Comparison of ENCODE assay signal across 21 cellular contexts in genomic region chr7:149824748-149825566, GRCh38. TPM values are rescaled to one million over a fixed set of nuclear protein-coding genes. Genes with fewer than 3 reads are reported as not detected.
DNase-seq lines count a peak whose midpoint lies in the region; ATAC-seq, FAIRE-seq and TF ChIP-seq lines count a peak whose summit lies in the region.
"Had no signal": no experiment of that assay in that cellular context is flagged by ENCODE, and none has a peak within 500 bp of the region (broad histone marks: within the 10 kb centered on the region; RNA-seq: fewer than 3 reads in every experiment).

No MANE protein-coding gene starts in this region.

- H3K27ac ChIP-seq in right cardiac atrium (ENCODE audit: low read length) (no peak overlapping the region), K562 (ENCODE audit: extremely low read depth, low read depth, low read length) (no peak overlapping the region)

- H3K4me3 ChIP-seq in right cardiac atrium (ENCODE audit: low read length): no peak overlapping the region
- no peak overlapping the region for H3K4me3 ChIP-seq in K562
- no peak overlapping the region for H3K4me3 ChIP-seq in mucosa of descending colon

- no TSS peak for BruUV-seq in K562 (replicated peaks; lab: Mats Ljungman, UMichigan)

- H3K9ac ChIP-seq in K562 (ENCODE audit: insufficient read depth in 1 of 2, low read depth in 2 of 2, low read length in 2 of 2): peak overlapping the region in 1 of 2 experiments; percentile 53; a peak in 1 of 4 replicates

- FAIRE-seq in K562 (lab: Jason Lieb, UNC) (peak; percentile 67), GM19239 (lab: Jason Lieb, UNC) (no peak)
- FAIRE-seq: GM12891 had no signal

- POLR2A ChIA-PET in K562 (lab: Yijun Ruan, JAX): interaction anchor here (0.6 to 0.7 kb wide), 3 partner anchors 22 to 367 kb away, joined by 3 read pairs; partner anchors contain the start of gene ZNF467

- H3K36me3 ChIP-seq in K562 (ENCODE audit: control insufficient read depth, insufficient read depth, low read length) (no peaks in the 10 kb centered on the region), mucosa of descending colon (ENCODE audit: low read depth) (no peaks in the 10 kb centered on the region)

- H2AFZ ChIP-seq in K562 (ENCODE audit: low read depth, low read length): peak overlapping the region; percentile 11; the same call in 1 of the 2 replicates

- TF ChIP-seq POLR2A in K562 (conservative IDR thresholded peaks at IDR 0.05): no peak

- CTCF ChIA-PET in K562 (lab: Yijun Ruan, JAX; ENCODE audit: low intra/inter-chr PET ratio): no interaction called here

- intact Hi-C loops in right cardiac atrium (cut with DNase I): no loop called here
- intact Hi-C loops in Right ventricle myocardium inferior (cut with DNase I): no loop called here
- intact Hi-C loops in K562 (cut with micrococcal nuclease): no loop called here
- intact Hi-C loops in mucosa of descending colon (cut with DNase I, micrococcal nuclease): no loop called here

- TF ChIP-seq CTCF in K562 (IDR thresholded peaks at IDR 0.05 in 2 of 3, conservative IDR thresholded peaks at IDR 0.05 in 1 of 3; ENCODE audit: insufficient read depth in 2 of 3, low read depth in 1 of 3, low read length in 3 of 3): no peak
- no peak for TF ChIP-seq CTCF in mucosa of descending colon (IDR thresholded peaks at IDR 0.05)

- H3K4me1 ChIP-seq in right cardiac atrium (ENCODE audit: control insufficient read depth, insufficient read depth, low read length) (no peaks in the 10 kb centered on the region), K562 (replicated peaks in 1 of 2; ENCODE audit: control insufficient read depth in 2 of 2, insufficient read depth in 2 of 2, low read length in 2 of 2) (peaks cover 14 to 77% of the 10 kb centered on the region in 2 experiments), mucosa of descending colon (ENCODE audit: low read depth) (peaks cover 9% of the 10 kb centered on the region)

- TF ChIP-seq EP300 in K562 (IDR thresholded peaks at IDR 0.05; ENCODE audit: low read length): no peak

- no peaks in the 10 kb centered on the region for H3K27me3 ChIP-seq in right cardiac atrium (ENCODE audit: control insufficient read depth, insufficient read depth)
- peaks cover 22 to 62% of the 10 kb centered on the region in 2 experiments; a peak in 4 of 5 replicates for H3K27me3 ChIP-seq in K562 (ENCODE audit: control insufficient read depth in 2 of 2, insufficient read depth in 2 of 2, low read length in 2 of 2)

- 91% methylated on average over 19 of the region's 19 CpGs for WGBS in right cardiac atrium
- WGBS in K562 (ENCODE audit: insufficient coverage, low coverage, missing lambda C conversion rate): 27% methylated on average over 19 of the region's 19 CpGs

- ATAC-seq in right cardiac atrium (no peak), Right ventricle myocardium inferior (no peak), K562 (peak; percentile 58), mucosa of descending colon (no peak), HG03342 (IDR thresholded peaks at IDR 0.05; ENCODE audit: unreplicated experiment) (no peak)
- ATAC-seq: Panc1 had no signal

- no peaks in the 10 kb centered on the region for H3K79me2 ChIP-seq in K562 (ENCODE audit: control insufficient read depth, insufficient read depth, low read length)

- H3K9me3 ChIP-seq in right cardiac atrium (ENCODE audit: control insufficient read depth, low read length): no peaks in the 10 kb centered on the region
- H3K9me3 ChIP-seq in K562 (replicated peaks; ENCODE audit: control insufficient read depth, insufficient read depth, low read depth, low read length): no peaks in the 10 kb centered on the region
- no peaks in the 10 kb centered on the region for H3K9me3 ChIP-seq in mucosa of descending colon

- no peak overlapping the region for H3K4me2 ChIP-seq in K562 (ENCODE audit: insufficient read depth, low read length)

- H4K20me1 ChIP-seq in K562 (replicated peaks; ENCODE audit: control insufficient read depth, insufficient read depth, low read length): peaks cover 37% of the 10 kb centered on the region

- peak in 2 of 3 donors; percentile 22 to 32 for DNase-seq in right cardiac atrium
- DNase-seq in Right ventricle myocardium inferior (ENCODE audit: missing footprints): no peak
- DNase-seq in K562 (ENCODE audit: extremely low read depth in 1 of 4, low spot score in 3 of 4): peak; percentile 42 to 75 (median 72)
- peak in 2 of 3 donors; percentile 15 to 31 for DNase-seq in mucosa of descending colon
- DNase-seq in NCI-H748 treated with DMSO at 0.1 percent for 48 hours (lab: John Stamatoyannopoulos, UW): no peak
- no peak for DNase-seq in GM19239 (ENCODE audit: insufficient read length, low spot score)
- DNase-seq in cerebellar nuclear complex (lab: John Stamatoyannopoulos, UW): no peak
- DNase-seq: Calu3, DMS153, Karpas-422, MV-4-11, NCI-H1694, NCI-H2081, NCI-H2171, NCI-H345, NCI-H524, NCI-H82 had no signal

- in situ Hi-C loops in K562 (cut with MboI): no loop called here

- TF ChIP-seq RAD21 in K562 (CRISPR knock-in tag; conservative IDR thresholded peaks at IDR 0.05 in 1 of 2, IDR thresholded peaks at IDR 0.05 in 1 of 2): no peak

- peaks cover 5% of the 10 kb centered on the region for H3K9me1 ChIP-seq in K562 (ENCODE audit: control insufficient read depth, insufficient read depth, low read length)

RNA-seq across cellular contexts. Expression of gene ZNF862, which starts 13.2 kb away (rescaled TPM):
- total RNA-seq in right cardiac atrium: 10 to 100 TPM in 3 of 4 donors, 1 to 10 TPM in 1; 9.0 to 15.9 (median 14.2) TPM
- 7.8 TPM for polyA plus RNA-seq in right cardiac atrium
- total RNA-seq in Right ventricle myocardium inferior: 10.1 TPM
- 9.2 and 11.5 TPM in 2 replicates for total RNA-seq in K562 (2011; cell fraction: chromatin; rRNA removed; ENCODE audit: low replicate concordance)
- 5.3 and 7.7 TPM in 2 replicates for total RNA-seq in K562 (2011; cell fraction: nucleolus; rRNA removed)
- 6.3 and 11.7 TPM in 2 replicates for total RNA-seq in K562 (2011; cell fraction: nucleoplasm; rRNA removed)
- total RNA-seq in K562 (2014; rRNA removed): 1.8 and 3.1 TPM in 2 replicates
- total RNA-seq in K562 (2014; rRNA removed; fragmentation: Illumina TruSeq; extraction: Trizol): 2.2 and 2.5 TPM in 2 replicates
- 3.4 and 3.9 TPM in 2 replicates for total RNA-seq in K562 (2015; rRNA removed; fragmentation: Illumina TruSeq; extraction: Trizol)
- 1.8 and 3.2 TPM in 2 replicates for total RNA-seq in K562 (2021)
- polyA plus RNA-seq in K562 (2011; rRNA removed): 3.6 and 9.5 TPM in 2 replicates
- polyA plus RNA-seq in K562 (2011; cell fraction: cytosol; rRNA removed): 1.7 and 5.3 TPM in 2 replicates
- 21.4 and 31.5 TPM in 2 replicates for polyA plus RNA-seq in K562 (2011; cell fraction: nucleus; rRNA removed)
- 1.7 and 8.3 TPM in 2 replicates for polyA plus RNA-seq in K562 (2012)
- polyA plus RNA-seq in K562 (2014; fragmentation: Illumina TruSeq; extraction: Trizol): 1.8 TPM in 2 replicates
- 1 to 10 TPM; 1.1 to 1.5 TPM for polyA plus RNA-seq in K562 (2014; fragmentation: Nextera tagmentation; extraction: Ambion mirVana)
- 2.4 and 2.6 TPM in 2 replicates for polyA plus RNA-seq in K562 (2014; rRNA removed)
- polyA minus RNA-seq in K562 (2011; rRNA and poly(A)+ RNA removed): 1.8 and 7.0 TPM in 2 replicates
- polyA minus RNA-seq in K562 (2011; cell fraction: cytosol; rRNA and poly(A)+ RNA removed): 2.5 and 2.8 TPM in 2 replicates
- 8.2 and 30.1 TPM in 2 replicates for polyA minus RNA-seq in K562 (2011; cell fraction: nucleus; rRNA and poly(A)+ RNA removed)
- 10 to 100 TPM; 18.0 to 25.4 (median 25.2) TPM for total RNA-seq in mucosa of descending colon

RNA-seq across cellular contexts. Expression of gene ATP6V0E2, which starts 48.8 kb away (rescaled TPM):
- 100 to 1,000 TPM in 1 of 4 donors, 10 to 100 TPM in 3; 53.0 to 113 (median 79.0) TPM for total RNA-seq in right cardiac atrium
- polyA plus RNA-seq in right cardiac atrium: 66.5 TPM
- 125 TPM for total RNA-seq in Right ventricle myocardium inferior
- 4.1 and 8.3 TPM in 2 replicates for total RNA-seq in K562 (2011; cell fraction: chromatin; rRNA removed; ENCODE audit: low replicate concordance)
- total RNA-seq in K562 (2011; cell fraction: nucleolus; rRNA removed): 11.3 and 12.5 TPM in 2 replicates
- 10.7 and 14.9 TPM in 2 replicates for total RNA-seq in K562 (2011; cell fraction: nucleoplasm; rRNA removed)
- total RNA-seq in K562 (2014; rRNA removed): 15.2 and 20.7 TPM in 2 replicates
- total RNA-seq in K562 (2014; rRNA removed; fragmentation: Illumina TruSeq; extraction: Trizol): 4.0 and 4.7 TPM in 2 replicates
- 11.8 and 13.3 TPM in 2 replicates for total RNA-seq in K562 (2015; rRNA removed; fragmentation: Illumina TruSeq; extraction: Trizol)
- total RNA-seq in K562 (2021): 17.8 and 18.5 TPM in 2 replicates
- polyA plus RNA-seq in K562 (2011; rRNA removed): 7.1 and 16.0 TPM in 2 replicates
- polyA plus RNA-seq in K562 (2011; cell fraction: cytosol; rRNA removed): 33.4 and 58.2 TPM in 2 replicates
- polyA plus RNA-seq in K562 (2011; cell fraction: nucleus; rRNA removed): 12.9 and 16.7 TPM in 2 replicates
- 19.5 and 22.0 TPM in 2 replicates for polyA plus RNA-seq in K562 (2012)
- polyA plus RNA-seq in K562 (2014; fragmentation: Illumina TruSeq; extraction: Trizol): 12.8 and 17.0 TPM in 2 replicates
- polyA plus RNA-seq in K562 (2014; fragmentation: Nextera tagmentation; extraction: Ambion mirVana): under 1 TPM; 0.55 to 0.63 TPM
- polyA plus RNA-seq in K562 (2014; rRNA removed): 10.9 and 14.4 TPM in 2 replicates
- 4.0 and 5.8 TPM in 2 replicates for polyA minus RNA-seq in K562 (2011; rRNA and poly(A)+ RNA removed)
- 11.0 and 19.7 TPM in 2 replicates for polyA minus RNA-seq in K562 (2011; cell fraction: cytosol; rRNA and poly(A)+ RNA removed)
- 2.6 and 8.4 TPM in 2 replicates for polyA minus RNA-seq in K562 (2011; cell fraction: nucleus; rRNA and poly(A)+ RNA removed)
- total RNA-seq in mucosa of descending colon: 10 to 100 TPM; 12.7 to 23.7 (median 20.9) TPM

RNA-seq across cellular contexts. Expression of gene ZNF467, which starts 51.6 kb away (rescaled TPM):
- total RNA-seq in right cardiac atrium (10 to 100 TPM; 10.4 to 15.6 (median 11.6) TPM), Right ventricle myocardium inferior (7.0 TPM), K562 (2014; rRNA removed) (2.8 and 4.6 TPM in 2 replicates), K562 (2014; rRNA removed; fragmentation: Illumina TruSeq; extraction: Trizol) (0.80 and 1.3 TPM in 2 replicates), K562 (2015; rRNA removed; fragmentation: Illumina TruSeq; extraction: Trizol) (1.6 and 2.0 TPM in 2 replicates), K562 (2021) (14.2 and 16.2 TPM in 2 replicates), mucosa of descending colon (10 to 100 TPM in 1 of 3 donors, 1 to 10 TPM in 2; 2.4 to 19.5 (median 5.1) TPM)
- polyA plus RNA-seq in right cardiac atrium (6.6 TPM), K562 (2011; rRNA removed) (2.4 and 3.9 TPM in 2 replicates), K562 (2014; fragmentation: Illumina TruSeq; extraction: Trizol) (1.7 and 3.2 TPM in 2 replicates), K562 (2014; fragmentation: Nextera tagmentation; extraction: Ambion mirVana) (under 1 TPM; 0.32 to 0.42 TPM), K562 (2014; rRNA removed) (6.6 and 8.3 TPM in 2 replicates)
- total RNA-seq in K562 (2011; cell fraction: chromatin; rRNA removed; ENCODE audit: low replicate concordance): 3.6 and 10.3 TPM in 2 replicates
- 7.6 and 11.7 TPM in 2 replicates for total RNA-seq in K562 (2011; cell fraction: nucleolus; rRNA removed)
- total RNA-seq in K562 (2011; cell fraction: nucleoplasm; rRNA removed): 5.1 and 5.6 TPM in 2 replicates
- polyA plus RNA-seq in K562 (2011; cell fraction: cytosol; rRNA removed): 3.2 and 8.5 TPM in 2 replicates
- 17.0 and 31.8 TPM in 2 replicates for polyA plus RNA-seq in K562 (2011; cell fraction: nucleus; rRNA removed)
- polyA plus RNA-seq in K562 (2012): 15.3 and 17.0 TPM in 2 replicates
- 0.60 and 1.1 TPM in 2 replicates for polyA minus RNA-seq in K562 (2011; rRNA and poly(A)+ RNA removed)
- polyA minus RNA-seq in K562 (2011; cell fraction: cytosol; rRNA and poly(A)+ RNA removed): 7.6 and 15.2 TPM in 2 replicates
- 3.4 and 4.0 TPM in 2 replicates for polyA minus RNA-seq in K562 (2011; cell fraction: nucleus; rRNA and poly(A)+ RNA removed)
- polyA plus RNA-seq: IgD-negative memory B cell had no signal

Comparison
In these comparisons a context has a peak if more than half of its experiments do, and no peak if none do; other contexts are left out.
1. DNase-seq: peak in right cardiac atrium (2 of 3), K562 (4 of 4) and mucosa of descending colon (2 of 3); none in Right ventricle myocardium inferior (single experiment), NCI-H748 treated with DMSO at 0.1 percent for 48 hours (single experiment), GM19239 (single experiment) and cerebellar nuclear complex (0 of 2).